2 cellular contexts compared by ENCODE assay signal in the genomic region with DNA sequence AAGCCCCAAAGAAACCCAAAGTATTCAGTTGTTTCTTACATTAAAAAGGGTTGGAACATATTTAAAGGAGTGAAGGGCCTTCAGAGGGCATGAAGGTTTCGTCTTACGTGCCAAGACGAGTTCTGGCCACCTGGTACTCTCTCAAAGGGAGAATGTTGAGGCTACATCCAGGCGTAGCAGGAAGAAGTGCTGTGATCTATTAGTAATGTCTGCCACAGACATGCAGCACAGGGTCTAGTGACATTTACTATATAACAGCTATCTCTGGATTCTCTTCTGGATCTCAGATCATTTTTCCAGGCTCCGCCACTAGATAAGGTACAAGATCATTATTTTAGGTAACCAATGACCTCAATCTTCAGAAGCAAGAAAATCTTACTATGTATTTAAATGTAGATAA.
TF ChIP-seq lines count a peak whose summit lies in the region.

No MANE protein-coding gene starts in this region.

TF ChIP-seq in IMR-90, 13 proteins besides CTCF, POLR2A, EP300 and RAD21 (continued from another document):
- TF ChIP-seq, protein P1, sequence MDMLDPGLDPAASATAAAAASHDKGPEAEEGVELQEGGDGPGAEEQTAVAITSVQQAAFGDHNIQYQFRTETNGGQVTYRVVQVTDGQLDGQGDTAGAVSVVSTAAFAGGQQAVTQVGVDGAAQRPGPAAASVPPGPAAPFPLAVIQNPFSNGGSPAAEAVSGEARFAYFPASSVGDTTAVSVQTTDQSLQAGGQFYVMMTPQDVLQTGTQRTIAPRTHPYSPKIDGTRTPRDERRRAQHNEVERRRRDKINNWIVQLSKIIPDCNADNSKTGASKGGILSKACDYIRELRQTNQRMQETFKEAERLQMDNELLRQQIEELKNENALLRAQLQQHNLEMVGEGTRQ (IDR thresholded peaks at IDR 0.05; ENCODE audit: low read depth, low read length): no peak

TF ChIP-seq in GM12878, 131 proteins besides CTCF, POLR2A, EP300 and RAD21 (continued from another document):
- TF ChIP-seq, protein P2, sequence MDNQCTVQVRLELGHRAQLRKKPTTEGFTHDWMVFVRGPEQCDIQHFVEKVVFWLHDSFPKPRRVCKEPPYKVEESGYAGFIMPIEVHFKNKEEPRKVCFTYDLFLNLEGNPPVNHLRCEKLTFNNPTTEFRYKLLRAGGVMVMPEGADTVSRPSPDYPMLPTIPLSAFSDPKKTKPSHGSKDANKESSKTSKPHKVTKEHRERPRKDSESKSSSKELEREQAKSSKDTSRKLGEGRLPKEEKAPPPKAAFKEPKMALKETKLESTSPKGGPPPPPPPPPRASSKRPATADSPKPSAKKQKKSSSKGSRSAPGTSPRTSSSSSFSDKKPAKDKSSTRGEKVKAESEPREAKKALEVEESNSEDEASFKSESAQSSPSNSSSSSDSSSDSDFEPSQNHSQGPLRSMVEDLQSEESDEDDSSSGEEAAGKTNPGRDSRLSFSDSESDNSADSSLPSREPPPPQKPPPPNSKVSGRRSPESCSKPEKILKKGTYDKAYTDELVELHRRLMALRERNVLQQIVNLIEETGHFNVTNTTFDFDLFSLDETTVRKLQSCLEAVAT (IDR thresholded peaks at IDR 0.05): peak; percentile 91
- TF ChIP-seq ZNF622 (IDR thresholded peaks at IDR 0.05) (no peak), SRF (IDR thresholded peaks at IDR 0.05; ENCODE audit: low read depth in 2 of 2, low read length in 2 of 2) (0 out of 4 replicates have a peak, but pooled peaks of 1 of the 2 experiments have one; percentile 35)
- TF ChIP-seq, protein P3, sequence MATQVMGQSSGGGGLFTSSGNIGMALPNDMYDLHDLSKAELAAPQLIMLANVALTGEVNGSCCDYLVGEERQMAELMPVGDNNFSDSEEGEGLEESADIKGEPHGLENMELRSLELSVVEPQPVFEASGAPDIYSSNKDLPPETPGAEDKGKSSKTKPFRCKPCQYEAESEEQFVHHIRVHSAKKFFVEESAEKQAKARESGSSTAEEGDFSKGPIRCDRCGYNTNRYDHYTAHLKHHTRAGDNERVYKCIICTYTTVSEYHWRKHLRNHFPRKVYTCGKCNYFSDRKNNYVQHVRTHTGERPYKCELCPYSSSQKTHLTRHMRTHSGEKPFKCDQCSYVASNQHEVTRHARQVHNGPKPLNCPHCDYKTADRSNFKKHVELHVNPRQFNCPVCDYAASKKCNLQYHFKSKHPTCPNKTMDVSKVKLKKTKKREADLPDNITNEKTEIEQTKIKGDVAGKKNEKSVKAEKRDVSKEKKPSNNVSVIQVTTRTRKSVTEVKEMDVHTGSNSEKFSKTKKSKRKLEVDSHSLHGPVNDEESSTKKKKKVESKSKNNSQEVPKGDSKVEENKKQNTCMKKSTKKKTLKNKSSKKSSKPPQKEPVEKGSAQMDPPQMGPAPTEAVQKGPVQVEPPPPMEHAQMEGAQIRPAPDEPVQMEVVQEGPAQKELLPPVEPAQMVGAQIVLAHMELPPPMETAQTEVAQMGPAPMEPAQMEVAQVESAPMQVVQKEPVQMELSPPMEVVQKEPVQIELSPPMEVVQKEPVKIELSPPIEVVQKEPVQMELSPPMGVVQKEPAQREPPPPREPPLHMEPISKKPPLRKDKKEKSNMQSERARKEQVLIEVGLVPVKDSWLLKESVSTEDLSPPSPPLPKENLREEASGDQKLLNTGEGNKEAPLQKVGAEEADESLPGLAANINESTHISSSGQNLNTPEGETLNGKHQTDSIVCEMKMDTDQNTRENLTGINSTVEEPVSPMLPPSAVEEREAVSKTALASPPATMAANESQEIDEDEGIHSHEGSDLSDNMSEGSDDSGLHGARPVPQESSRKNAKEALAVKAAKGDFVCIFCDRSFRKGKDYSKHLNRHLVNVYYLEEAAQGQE (IDR thresholded peaks at IDR 0.05; ENCODE audit: low read depth, low read length): no peak
TF ChIP-seq in GM12878: peak in this region for 2.
